ENCODE assay signal across 9 cellular contexts in genomic region chr16:23694707-23695373, GRCh38.
DNase-seq lines count a peak whose midpoint lies in the region; ATAC-seq lines count a peak whose summit lies in the region.
"Had no signal": no experiment of that assay in that cellular context is flagged by ENCODE, and none has a peak within 500 bp of the region (broad histone marks: within the 10 kb centered on the region; RNA-seq: fewer than 3 reads in every experiment).

No MANE protein-coding gene starts in this region.

- H3K4me1 ChIP-seq in HUES48 (ENCODE audit: control insufficient read depth, insufficient read depth, low read length) = no peaks in the 10 kb centered on the region
- no peaks in the 10 kb centered on the region for H3K4me1 ChIP-seq in iPS DF 6.9 (ENCODE audit: control insufficient read depth, insufficient read depth, low read length)

- no CpG with 5 or more reads among the region's 31 CpGs for WGBS in iPS DF 6.9 (ENCODE audit: insufficient coverage, insufficient read length)

- DNase-seq in amniotic epithelial cell (ENCODE audit: low read depth) (peak; percentile 72), iPS DF 6.9 (ENCODE audit: low read depth, low spot score) (peak; percentile 70), skeletal muscle cell (ENCODE audit: low read depth) (no peak), NCI-H187 treated with DMSO at 0.1 percent for 48 hours (lab: John Stamatoyannopoulos, UW) (no peak), HPDE6-E6E7 (ENCODE audit: extremely low spot score) (no peak)
- no peak for DNase-seq in activated naive CD4-positive, alpha-beta T cell treated with anti-CD3 and anti-CD28 coated beads, Interleukin-2, amount 50 U/mL, for 16 hours

- H3K27me3 ChIP-seq in HUES48 (ENCODE audit: control insufficient read depth, insufficient read depth, low read length) (no peaks in the 10 kb centered on the region), iPS DF 6.9 (ENCODE audit: control insufficient read depth, insufficient read depth, low read length) (no peaks in the 10 kb centered on the region)

- H3K36me3 ChIP-seq in HUES48 (ENCODE audit: control insufficient read depth, insufficient read depth, low read length) = peaks cover 26% of the 10 kb centered on the region
- peaks cover 16% of the 10 kb centered on the region for H3K36me3 ChIP-seq in iPS DF 6.9 (ENCODE audit: control insufficient read depth, insufficient read depth, low read length)

- no peak overlapping the region for H3K9ac ChIP-seq in HUES48 (ENCODE audit: low read depth, low read length)

- H3K4me3 ChIP-seq in HUES48 (ENCODE audit: low read depth, low read length) (peak overlapping the region; percentile 53), iPS DF 6.9 (ENCODE audit: low read length) (peak overlapping the region; percentile 36; the same call in 1 of the 2 replicates), skeletal muscle cell (ENCODE audit: low read depth, low read length) (peak overlapping the region; percentile 27)

- no peaks in the 10 kb centered on the region for H3K9me3 ChIP-seq in HUES48 (ENCODE audit: control insufficient read depth, insufficient read depth, low read length)
- H3K9me3 ChIP-seq in iPS DF 6.9 (ENCODE audit: control insufficient read depth, insufficient read depth, low read length) = no peaks in the 10 kb centered on the region
- H3K9me3 ChIP-seq: spleen had no signal

- peak overlapping the region; percentile 53 for H3K27ac ChIP-seq in HUES48 (ENCODE audit: low read depth, low read length)
- H3K27ac ChIP-seq in iPS DF 6.9 (ENCODE audit: low read length) = no peak overlapping the region
- H3K27ac ChIP-seq: spleen had no signal

- ATAC-seq in HG02759 (IDR thresholded peaks at IDR 0.05; ENCODE audit: unreplicated experiment) = no peak

Comparison
In these comparisons a context has a peak if more than half of its experiments do, and no peak if none do; other contexts are left out.
1. DNase-seq: peak in amniotic epithelial cell (single experiment) and iPS DF 6.9 (single experiment); none in skeletal muscle cell (single experiment), NCI-H187 treated with DMSO at 0.1 percent for 48 hours (single experiment), HPDE6-E6E7 (single experiment) and activated naive CD4-positive, alpha-beta T cell treated with anti-CD3 and anti-CD28 coated beads, Interleukin-2, amount 50 U/mL, for 16 hours (single experiment).
2. Peak in every context shown above with its lines, with median percentiles within 50 percentile points of each other: H3K4me3 ChIP-seq.